ENCODE assay signal across 25 cellular contexts in genomic region chr20:63378626-63379025, GRCh38. TPM values are rescaled to one million over a fixed set of nuclear protein-coding genes. Genes with fewer than 3 reads are reported as not detected.
DNase-seq lines count a peak whose midpoint lies in the region; ATAC-seq and TF ChIP-seq lines count a peak whose summit lies in the region.
"Had no signal": no experiment of that assay in that cellular context is flagged by ENCODE, and none has a peak within 500 bp of the region (broad histone marks: within the 10 kb centered on the region; RNA-seq: fewer than 3 reads in every experiment).

No MANE protein-coding gene starts in this region.

- H4K20me1 ChIP-seq in mammary epithelial cell (ENCODE audit: insufficient read depth, low read length), result no peaks in the 10 kb centered on the region

- no peaks in the 10 kb centered on the region for H3K79me2 ChIP-seq in mammary epithelial cell (ENCODE audit: insufficient read depth, low read length)

- no peak for ATAC-seq in GM18502 (IDR thresholded peaks at IDR 0.05; ENCODE audit: poor library complexity, unreplicated experiment)
- ATAC-seq: effector memory CD8-positive, alpha-beta T cell; heart right ventricle; left colon; stimulated activated naive CD8-positive, alpha-beta T cell treated with anti-CD3 and anti-CD28 coated beads, Interleukin-15, amount 100 ng/mL, for 72 hours had no signal

- no peak overlapping the region for H2AFZ ChIP-seq in mammary epithelial cell (ENCODE audit: low read depth, low read length)

- no peak for TF ChIP-seq CTCF in mammary epithelial cell (conservative IDR thresholded peaks at IDR 0.05 in 1 of 2, IDR thresholded peaks at IDR 0.05 in 1 of 2; ENCODE audit: extremely low read depth in 1 of 2, insufficient read depth in 1 of 2, low read depth in 1 of 2, low read length in 2 of 2)

- H3K4me1 ChIP-seq in mammary epithelial cell (ENCODE audit: insufficient read depth, low read length), result no peaks in the 10 kb centered on the region

- intact Hi-C loops in mammary epithelial cell (cut with micrococcal nuclease), result no loop called here

- in situ Hi-C loops in T47D (cut with HindIII; ENCODE audit: low pct_unique_long_range_greater_than_20kb, low sequenced_read_pairs), result no loop called here
- in situ Hi-C loops in mammary epithelial cell (cut with MboI; ENCODE audit: low sequenced_read_pairs in 2 of 2), result no loop called here

- no peaks in the 10 kb centered on the region for H3K36me3 ChIP-seq in mammary epithelial cell (ENCODE audit: insufficient read depth, low read length)
- H3K36me3 ChIP-seq: heart right ventricle had no signal

- H3K27me3 ChIP-seq in mammary epithelial cell (ENCODE audit: insufficient read depth, low read length), result peaks cover 8% of the 10 kb centered on the region

- H3K27ac ChIP-seq in mammary epithelial cell (ENCODE audit: insufficient read depth, low read depth, low read length), result no peak overlapping the region
- H3K27ac ChIP-seq: heart right ventricle, KMS-11, skin epidermis had no signal

- WGBS in mammary epithelial cell (ENCODE audit: low coverage, missing lambda C conversion rate), result 62% methylated on average over 11 of the region's 12 CpGs

- no peak overlapping the region for H3K4me3 ChIP-seq in mammary epithelial cell (replicated peaks in 1 of 3; ENCODE audit: insufficient read depth in 1 of 3, low read depth in 2 of 3, low read length in 3 of 3)
- H3K4me3 ChIP-seq: heart right ventricle, skin epidermis had no signal

- BruUV-seq in mammary epithelial cell (replicated peaks; lab: Mats Ljungman, UMichigan), result no TSS peak

- H3K4me2 ChIP-seq in mammary epithelial cell (ENCODE audit: insufficient read depth, low read depth, low read length), result no peak overlapping the region
- H3K4me2 ChIP-seq: KMS-11 had no signal

- CTCF ChIA-PET in mammary epithelial cell (lab: Charles Lee; ENCODE audit: low non-redundant PET), result interaction anchor here (0.6 kb wide), 1 partner anchor 84 kb away, joined by 3 read pairs; no protein-coding TSS in a partner anchor

- H3K9ac ChIP-seq in mammary epithelial cell (ENCODE audit: insufficient read depth, low read length), result no peak overlapping the region
- H3K9ac ChIP-seq: KMS-11 had no signal

- H3K9me3 ChIP-seq in mammary epithelial cell (replicated peaks; ENCODE audit: insufficient read depth, low read length), result no peaks in the 10 kb centered on the region
- H3K9me3 ChIP-seq: heart right ventricle had no signal

- DNase-seq in T47D (ENCODE audit: low read depth in 1 of 2, low spot score in 1 of 2) (peak; percentile 69 to 87), mammary epithelial cell (no peak), RKO (ENCODE audit: low spot score) (peak; percentile 25), iPS-NIHi11 (ENCODE audit: low spot score) (peak; percentile 84), retina (peak; percentile 56)
- no peak for DNase-seq in effector CD8-positive, alpha-beta T cell (lab: John Stamatoyannopoulos, UW)
- DNase-seq in activated CD4-positive, alpha-beta T cell treated with anti-CD3 and anti-CD28 coated beads for 4 hours, result no peak
- DNase-seq: activated naive CD4-positive, alpha-beta T cell treated with anti-CD3 and anti-CD28 coated beads, Interleukin-2, amount 50 U/mL, for 16 hours; CD4-positive, alpha-beta memory T cell; effector memory CD8-positive, alpha-beta T cell; heart right ventricle; left colon; mesenchymal stem cell; nucleus accumbens; stimulated activated naive CD8-positive, alpha-beta T cell treated with anti-CD3 and anti-CD28 coated beads, Interleukin-15, amount 100 ng/mL, for 72 hours had no signal

- dilution Hi-C loops in mammary epithelial cell (cut with HindIII; ENCODE audit: low sequenced_read_pairs), result no loop called here

RNA-seq across cellular contexts. Expression of gene CHRNA4, which starts 17.5 kb away (rescaled TPM):
- not detected for total RNA-seq in mammary epithelial cell
- polyA plus RNA-seq in mammary epithelial cell, result not detected
- polyA minus RNA-seq in mammary epithelial cell, result not detected
- total RNA-seq: bronchial epithelial cell; CD4-positive, alpha-beta memory T cell; fibroblast of villous mesenchyme; HT-29; left colon; NCI-H460; OCI-LY7; pulmonary artery endothelial cell; T-helper 2 cell treated with Interferon-gamma antibody and Interleukin-4, amounts not matched to agents 100 ng/mL and 5 ng/mL, for 36 hours had no signal
- polyA plus RNA-seq: CD4-positive, alpha-beta memory T cell had no signal

Comparison
In these comparisons a context has a peak if more than half of its experiments do, and no peak if none do; other contexts are left out.
1. DNase-seq: peak in T47D (2 of 2), RKO (single experiment), iPS-NIHi11 (single experiment) and retina (single experiment); none in mammary epithelial cell (single experiment), effector CD8-positive, alpha-beta T cell (single experiment) and activated CD4-positive, alpha-beta T cell treated with anti-CD3 and anti-CD28 coated beads for 4 hours (0 of 2).